2 cellular contexts compared by ENCODE assay signal in the genomic region with DNA sequence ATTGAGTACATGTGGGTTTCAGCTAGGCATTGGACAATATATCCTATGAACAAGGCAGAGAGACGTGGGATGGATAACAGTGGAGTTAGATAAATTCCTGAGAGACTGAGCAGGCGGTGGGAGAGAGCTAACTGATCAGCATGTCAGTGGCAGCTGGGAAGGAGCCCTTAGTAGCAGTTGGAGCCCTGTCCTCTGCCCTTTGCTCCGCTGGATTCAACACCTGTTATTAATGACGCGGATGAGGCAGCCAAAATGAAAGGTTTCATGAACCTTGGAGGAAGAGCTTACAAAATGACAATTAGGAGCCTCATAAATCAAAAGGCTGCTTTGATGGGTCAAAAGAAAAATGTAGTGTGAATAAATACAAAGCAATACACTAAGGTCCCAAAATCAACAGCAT.
TF ChIP-seq lines count a peak whose summit lies in the region.

No MANE protein-coding gene starts in this region.

TF ChIP-seq in HEK293, 187 proteins besides CTCF, POLR2A, EP300 and RAD21 (continued from another document):
- TF ChIP-seq, protein P1, sequence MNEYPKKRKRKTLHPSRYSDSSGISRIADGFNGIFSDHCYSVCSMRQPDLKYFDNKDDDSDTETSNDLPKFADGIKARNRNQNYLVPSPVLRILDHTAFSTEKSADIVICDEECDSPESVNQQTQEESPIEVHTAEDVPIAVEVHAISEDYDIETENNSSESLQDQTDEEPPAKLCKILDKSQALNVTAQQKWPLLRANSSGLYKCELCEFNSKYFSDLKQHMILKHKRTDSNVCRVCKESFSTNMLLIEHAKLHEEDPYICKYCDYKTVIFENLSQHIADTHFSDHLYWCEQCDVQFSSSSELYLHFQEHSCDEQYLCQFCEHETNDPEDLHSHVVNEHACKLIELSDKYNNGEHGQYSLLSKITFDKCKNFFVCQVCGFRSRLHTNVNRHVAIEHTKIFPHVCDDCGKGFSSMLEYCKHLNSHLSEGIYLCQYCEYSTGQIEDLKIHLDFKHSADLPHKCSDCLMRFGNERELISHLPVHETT (tag by site-specific recombination; IDR thresholded peaks at IDR 0.05) = no peak
- no peak for TF ChIP-seq GLIS1 (tag by site-specific recombination; IDR thresholded peaks at IDR 0.05)
- TF ChIP-seq, protein P2, sequence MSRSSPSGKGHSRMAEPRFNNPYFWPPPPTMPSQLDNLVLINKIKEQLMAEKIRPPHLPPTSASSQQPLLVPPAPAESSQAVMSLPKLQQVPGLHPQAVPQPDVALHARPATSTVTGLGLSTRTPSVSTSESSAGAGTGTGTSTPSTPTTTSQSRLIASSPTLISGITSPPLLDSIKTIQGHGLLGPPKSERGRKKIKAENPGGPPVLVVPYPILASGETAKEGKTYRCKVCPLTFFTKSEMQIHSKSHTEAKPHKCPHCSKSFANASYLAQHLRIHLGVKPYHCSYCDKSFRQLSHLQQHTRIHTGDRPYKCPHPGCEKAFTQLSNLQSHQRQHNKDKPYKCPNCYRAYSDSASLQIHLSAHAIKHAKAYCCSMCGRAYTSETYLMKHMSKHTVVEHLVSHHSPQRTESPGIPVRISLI (tag by site-specific recombination; IDR thresholded peaks at IDR 0.05) = no peak

TF ChIP-seq in K562, 482 proteins besides CTCF, POLR2A, EP300 and RAD21 (continued from another document):
- TF ChIP-seq, protein P3, sequence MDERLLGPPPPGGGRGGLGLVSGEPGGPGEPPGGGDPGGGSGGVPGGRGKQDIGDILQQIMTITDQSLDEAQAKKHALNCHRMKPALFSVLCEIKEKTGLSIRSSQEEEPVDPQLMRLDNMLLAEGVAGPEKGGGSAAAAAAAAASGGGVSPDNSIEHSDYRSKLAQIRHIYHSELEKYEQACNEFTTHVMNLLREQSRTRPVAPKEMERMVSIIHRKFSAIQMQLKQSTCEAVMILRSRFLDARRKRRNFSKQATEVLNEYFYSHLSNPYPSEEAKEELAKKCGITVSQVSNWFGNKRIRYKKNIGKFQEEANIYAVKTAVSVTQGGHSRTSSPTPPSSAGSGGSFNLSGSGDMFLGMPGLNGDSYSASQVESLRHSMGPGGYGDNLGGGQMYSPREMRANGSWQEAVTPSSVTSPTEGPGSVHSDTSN (CRISPR knock-in tag; IDR thresholded peaks at IDR 0.05; ENCODE audit: low read depth) = no peak
- TF ChIP-seq, protein P3 (tag; conservative IDR thresholded peaks at IDR 0.05; ENCODE audit: low read depth) = 0 out of 2 replicates have a peak, but pooled peaks have one; percentile 10
